In genomic region chr11:31102316-31102715, GRCh38 we compare ENCODE assay signal across 28 cellular contexts.
"Had no signal": no experiment of that assay in that cellular context is flagged by ENCODE, and none has a peak within 500 bp of the region (broad histone marks: within the 10 kb centered on the region; RNA-seq: fewer than 3 reads in every experiment).

No MANE protein-coding gene starts in this region.

- FAIRE-seq: colon, endometrium, endothelial cell of umbilical vein, frontal cortex had no signal

- H3K27ac ChIP-seq: colonic mucosa, coronary artery, dorsolateral prefrontal cortex, epithelial cell of prostate, esophagus muscularis mucosa, esophagus squamous epithelium, foreskin keratinocyte, gastrocnemius medialis, gastroesophageal sphincter, heart left ventricle, heart right ventricle had no signal

- H3K27me3 ChIP-seq: colonic mucosa, esophagus muscularis mucosa, esophagus squamous epithelium, foreskin keratinocyte, gastrocnemius medialis, gastroesophageal sphincter had no signal

- H3K4me3 ChIP-seq: colonic mucosa, coronary artery, dorsolateral prefrontal cortex, esophagus muscularis mucosa, esophagus squamous epithelium, gastrocnemius medialis, gastroesophageal sphincter, heart left ventricle, heart right ventricle had no signal

- DNase-seq: colonic mucosa; cortex of kidney; dermis blood vessel endothelial cell; dorsolateral prefrontal cortex; effector CD4-positive, alpha-beta T cell; effector CD8-positive, alpha-beta T cell; effector memory CD4-positive, alpha-beta T cell; effector memory CD8-positive, alpha-beta T cell; endodermal cell; erythroblast; esophagus squamous epithelium; foreskin fibroblast; foreskin keratinocyte; foreskin melanocyte; gastrocnemius medialis; glutamatergic neuron; head of caudate nucleus; heart left ventricle; heart right ventricle had no signal

- H3K4me1 ChIP-seq: colonic mucosa, esophagus muscularis mucosa, esophagus squamous epithelium, foreskin keratinocyte, gastrocnemius medialis, gastroesophageal sphincter, heart left ventricle, heart right ventricle had no signal

- H3K9me3 ChIP-seq: colonic mucosa, esophagus muscularis mucosa, esophagus squamous epithelium, gastrocnemius medialis, gastroesophageal sphincter, heart left ventricle, heart right ventricle had no signal

- H3K36me3 ChIP-seq: colonic mucosa, esophagus muscularis mucosa, esophagus squamous epithelium, gastrocnemius medialis, gastroesophageal sphincter, heart left ventricle, heart right ventricle had no signal

- ATAC-seq: effector memory CD8-positive, alpha-beta T cell; esophagus mucosa; foreskin keratinocyte; gastrocnemius medialis; gastroesophageal sphincter; heart left ventricle; heart right ventricle had no signal
